8 cellular contexts compared by ENCODE assay signal in genomic region chr20:47501117-47501482, GRCh38. TPM values are rescaled to one million over a fixed set of nuclear protein-coding genes. Genes with fewer than 3 reads are reported as not detected.
DNase-seq lines count a peak whose midpoint lies in the region; ATAC-seq and TF ChIP-seq lines count a peak whose summit lies in the region.

No MANE protein-coding gene starts in this region.

- H3K4me1 ChIP-seq in heart right ventricle (peaks cover 0 to 40% (median 26%) of the 10 kb centered on the region in 9 donors), skeletal muscle tissue (ENCODE audit: control insufficient read depth in 3 of 3, insufficient read depth in 3 of 3, low read length in 3 of 3) (peaks cover 7 to 20% (median 18%) of the 10 kb centered on the region in 3 donors)

- intact Hi-C loops in heart right ventricle (cut with DNase I), result loop anchor here in 9 of 10 donors (2.0 to 10.0 kb wide), 13 partner anchors 41 to 746 kb away; no protein-coding TSS in a partner anchor

- ATAC-seq in heart right ventricle (peak in 2 of 8 donors; percentile 2 to 10), HG02610 (IDR thresholded peaks at IDR 0.05; ENCODE audit: unreplicated experiment) (no peak)

- no peaks in the 10 kb centered on the region for H3K27me3 ChIP-seq in WERI-Rb-1 (ENCODE audit: insufficient read depth, low read depth, severe bottlenecking)
- H3K27me3 ChIP-seq in heart right ventricle, result no peaks in the 10 kb centered on the region
- H3K27me3 ChIP-seq in skeletal muscle tissue (ENCODE audit: control insufficient read depth in 3 of 3, insufficient read depth in 3 of 3, low read length in 3 of 3), result no peaks in the 10 kb centered on the region

- peak overlapping the region; percentile 97 for H3K4me3 Mint-ChIP-seq in activated T-cell treated with anti-CD3 and anti-CD28 coated beads, Interleukin-2, amount 50 U/mL, for 24 hours

- H3K9me3 Mint-ChIP-seq in activated T-cell treated with anti-CD3 and anti-CD28 coated beads, Interleukin-2, amount 50 U/mL, for 24 hours, result no peaks in the 10 kb centered on the region

- H3K36me3 ChIP-seq in WERI-Rb-1 (peaks cover 2% of the 10 kb centered on the region; the same call in 1 of the 2 replicates), heart right ventricle (no peaks in the 10 kb centered on the region), skeletal muscle tissue (ENCODE audit: control insufficient read depth in 3 of 3, insufficient read depth in 3 of 3, low read length in 3 of 3) (no peaks in the 10 kb centered on the region)

- peak overlapping the region; percentile 73 to 92 (median 92) for H3K9ac ChIP-seq in skeletal muscle tissue (ENCODE audit: low read depth in 1 of 3, low read length in 3 of 3)

- peaks cover 53% of the 10 kb centered on the region for H3K4me1 Mint-ChIP-seq in activated T-cell treated with anti-CD3 and anti-CD28 coated beads, Interleukin-2, amount 50 U/mL, for 24 hours (ENCODE audit: low read depth)

- H3K4me3 ChIP-seq in WERI-Rb-1 (ENCODE audit: low read depth, low read length) (peak overlapping the region; percentile 97), heart right ventricle (peak overlapping the region; percentile 4 to 97 (median 93)), skeletal muscle tissue (ENCODE audit: low read length in 3 of 3) (peak overlapping the region; percentile 79 to 89 (median 81))

- H3K27me3 Mint-ChIP-seq in activated T-cell treated with anti-CD3 and anti-CD28 coated beads, Interleukin-2, amount 50 U/mL, for 24 hours, result no peaks in the 10 kb centered on the region

- no peaks in the 10 kb centered on the region for H3K9me3 ChIP-seq in WERI-Rb-1 (ENCODE audit: severe bottlenecking)
- H3K9me3 ChIP-seq in heart right ventricle, result peaks cover 0 to 3% (median 0%) of the 10 kb centered on the region in 11 donors
- H3K9me3 ChIP-seq in skeletal muscle tissue (ENCODE audit: control insufficient read depth in 3 of 3, low read length in 3 of 3), result no peaks in the 10 kb centered on the region

- TF ChIP-seq CTCF in WERI-Rb-1 (IDR thresholded peaks at IDR 0.05; ENCODE audit: low read depth, low read length) (no peak), heart right ventricle (IDR thresholded peaks at IDR 0.05) (no peak)

- peak overlapping the region; percentile 98 for H3K27ac Mint-ChIP-seq in activated T-cell treated with anti-CD3 and anti-CD28 coated beads, Interleukin-2, amount 50 U/mL, for 24 hours

- H3K27ac ChIP-seq in WERI-Rb-1, result peak overlapping the region; percentile 64
- H3K27ac ChIP-seq in heart right ventricle, result peak overlapping the region; percentile 90 to 99 (median 94)
- peak overlapping the region; percentile 86 for H3K27ac ChIP-seq in skeletal muscle tissue (ENCODE audit: low read depth, low read length)

- WGBS in heart right ventricle, 2 donors, result 16 to 19% methylated on average over 5 of the region's 5 CpGs

- DNase-seq in activated T-cell treated with anti-CD3 and anti-CD28 coated beads, Interleukin-2, amount 50 U/mL, for 24 hours, result no peak
- DNase-seq in activated T-cell treated with anti-CD3 and anti-CD28 coated beads for 4 hours, result no peak
- DNase-seq in WERI-Rb-1, result no peak
- DNase-seq in heart right ventricle, result no peak
- DNase-seq in NCI-H82 (lab: John Stamatoyannopoulos, UW), result no peak
- no peak for DNase-seq in DMS79 treated with DMSO at 0.1 percent for 48 hours (lab: John Stamatoyannopoulos, UW)

- H3K36me3 Mint-ChIP-seq in activated T-cell treated with anti-CD3 and anti-CD28 coated beads, Interleukin-2, amount 50 U/mL, for 24 hours (ENCODE audit: low read depth), result peaks cover 44% of the 10 kb centered on the region

RNA-seq across cellular contexts. Expression of gene NCOA3, which starts 0.6 kb away (rescaled TPM):
- total RNA-seq in heart right ventricle (10 to 100 TPM; 19.7 to 30.2 (median 22.6) TPM), skeletal muscle tissue (25.6 TPM)
- polyA plus RNA-seq in heart right ventricle, result 10 to 100 TPM in 1 of 2 donors, 1 to 10 TPM in 1; 8.0 to 11.6 TPM
